Comparison of ENCODE assay signal across 9 cellular contexts in the genomic region with DNA sequence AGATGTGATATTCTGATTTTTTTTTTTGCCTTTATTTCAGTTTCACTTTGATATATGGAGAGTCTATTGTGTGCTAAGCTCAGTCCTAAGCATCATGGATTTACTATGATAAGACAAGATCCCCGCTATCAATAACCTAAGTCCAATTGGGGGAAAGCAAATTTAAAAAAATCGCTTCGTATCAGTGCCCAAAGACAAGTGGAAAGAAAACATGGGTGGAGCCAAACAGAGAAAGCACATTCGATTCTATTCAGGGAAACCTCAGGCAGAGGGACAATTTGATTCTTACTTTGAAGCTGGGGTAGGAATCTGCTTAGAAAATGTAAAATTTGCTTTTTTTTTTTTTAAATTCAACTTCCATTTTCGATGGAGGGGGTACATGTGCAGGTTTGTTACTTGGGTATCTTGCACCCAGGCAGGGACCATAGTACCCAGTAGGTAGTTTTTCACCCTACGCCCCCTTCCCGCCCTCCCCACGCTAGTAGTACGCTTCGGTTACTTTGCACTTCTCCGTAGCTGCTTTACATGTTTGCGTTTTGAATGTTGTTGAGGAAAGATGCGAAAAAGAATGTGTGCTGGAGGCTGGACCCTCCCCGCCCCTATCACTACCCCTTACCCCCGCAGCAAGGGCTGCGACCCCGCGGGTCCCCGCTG. TPM values are rescaled to one million over a fixed set of nuclear protein-coding genes. Genes with fewer than 3 reads are reported as not detected.
DNase-seq lines count a peak whose midpoint lies in the region; ATAC-seq, FAIRE-seq and TF ChIP-seq lines count a peak whose summit lies in the region.
"Had no signal": no experiment of that assay in that cellular context is flagged by ENCODE, and none has a peak within 500 bp of the region (broad histone marks: within the 10 kb centered on the region; RNA-seq: fewer than 3 reads in every experiment).

No MANE protein-coding gene starts in this region.

- peak overlapping the region; percentile 55 for H3K4me3 ChIP-seq in H7 (ENCODE audit: insufficient read depth, low read depth, low read length)
- peak overlapping the region; percentile 40 for H3K4me3 ChIP-seq in NT2/D1 (ENCODE audit: insufficient read length, low read depth)
- H3K4me3 ChIP-seq in esophagus squamous epithelium = peak overlapping the region in 3 of 4 donors; percentile 30 to 63 (median 38)
- peak overlapping the region; percentile 50 for H3K4me3 ChIP-seq in rectal smooth muscle tissue (ENCODE audit: low read length)

- 8 to 19% methylated on average over 13 to 14 of the region's 19 CpGs for WGBS in esophagus squamous epithelium, 2 donors

- no peak for ATAC-seq in HG03469 (IDR thresholded peaks at IDR 0.05; ENCODE audit: unreplicated experiment)
- ATAC-seq: HCT116 had no signal

- H3K27me3 ChIP-seq in H7 (ENCODE audit: control insufficient read depth, insufficient read depth, low read length) (no peaks in the 10 kb centered on the region), NT2/D1 (ENCODE audit: insufficient read depth, insufficient read length) (peaks cover 10% of the 10 kb centered on the region), esophagus squamous epithelium (peaks cover 0 to 76% (median 3%) of the 10 kb centered on the region in 4 donors), rectal smooth muscle tissue (ENCODE audit: control insufficient read depth, insufficient read depth, low read length) (peaks cover 5% of the 10 kb centered on the region)

- H3K4me1 ChIP-seq in NT2/D1 (ENCODE audit: insufficient read depth, insufficient read length) (no peaks in the 10 kb centered on the region), esophagus squamous epithelium (peaks cover 0 to 16% (median 5%) of the 10 kb centered on the region in 3 donors), rectal smooth muscle tissue (ENCODE audit: control insufficient read depth, insufficient read depth, low read length) (no peaks in the 10 kb centered on the region)

- H3K36me3 ChIP-seq in H7 (replicated peaks; ENCODE audit: control insufficient read depth, insufficient read depth, low read length) (no peaks in the 10 kb centered on the region; the same call in 1 of the 2 replicates), NT2/D1 (ENCODE audit: insufficient read depth, insufficient read length, low read length) (no peaks in the 10 kb centered on the region), esophagus squamous epithelium (no peaks in the 10 kb centered on the region), rectal smooth muscle tissue (ENCODE audit: control insufficient read depth, insufficient read depth, low read length) (no peaks in the 10 kb centered on the region)

- H3K9me3 ChIP-seq in NT2/D1 (ENCODE audit: insufficient read depth, low read length) (peaks cover 7% of the 10 kb centered on the region; the same call in 1 of the 2 replicates), esophagus squamous epithelium (no peaks in the 10 kb centered on the region)

- FAIRE-seq in GM12891 (lab: Jason Lieb, UNC) = no peak

- TF ChIP-seq POLR2A in esophagus squamous epithelium (IDR thresholded peaks at IDR 0.05) = no peak
- no peak for TF ChIP-seq POLR2A in GM12891 (IDR thresholded peaks at IDR 0.05; ENCODE audit: low read depth, low read length)

- TF ChIP-seq CTCF in esophagus squamous epithelium (IDR thresholded peaks at IDR 0.05) = no peak

- no peak overlapping the region for H3K27ac ChIP-seq in esophagus squamous epithelium
- no peak overlapping the region for H3K27ac ChIP-seq in rectal smooth muscle tissue (ENCODE audit: low read depth, low read length)

- H3K9ac ChIP-seq in NT2/D1 (ENCODE audit: insufficient read length, low read depth) = peak overlapping the region; percentile 66
- no peak overlapping the region for H3K9ac ChIP-seq in rectal smooth muscle tissue (ENCODE audit: low read length)

- intact Hi-C loops in esophagus squamous epithelium (cut with DNase I) = no loop called here

- DNase-seq in H7 (no peak), NT2/D1 (ENCODE audit: low read depth, low spot score) (no peak), esophagus squamous epithelium (lab: John Stamatoyannopoulos, UW) (no peak), NOMO-1 (lab: John Stamatoyannopoulos, UW; ENCODE audit: unreplicated experiment in 2 of 2) (no peak), epidermal melanocyte (ENCODE audit: insufficient read length, low spot score) (no peak), GM12891 (ENCODE audit: insufficient read length, low spot score) (no peak)

TF ChIP-seq in GM12891, 5 proteins besides CTCF, POLR2A, EP300 and RAD21:
- TF ChIP-seq SPI1 (IDR thresholded peaks at IDR 0.05; ENCODE audit: low read depth, low read length) (no peak), POLR2AphosphoS5 (IDR thresholded peaks at IDR 0.05; ENCODE audit: low read depth, low read length) (no peak), TAF1 (IDR thresholded peaks at IDR 0.05; ENCODE audit: low read depth, low read length) (no peak), PAX5 (IDR thresholded peaks at IDR 0.05; ENCODE audit: insufficient read depth, low read length, severe bottlenecking) (no peak), POU2F2 (IDR thresholded peaks at IDR 0.05; ENCODE audit: low read depth, low read length) (no peak)
TF ChIP-seq in GM12891: peak in this region for 0.

RNA-seq across cellular contexts. Expression of a gene that starts 12.4 kb away (rescaled TPM):
- total RNA-seq in H7 (2014; rRNA removed; shearing (Covaris generic)) = 24.0 and 38.2 TPM in 2 replicates
- 1 to 10 TPM in 1 of 4 donors, under 1 TPM in 2, not detected in 1; 0.09 to 2.3 (median 0.41) TPM for total RNA-seq in esophagus squamous epithelium
- 0.17 TPM for polyA plus RNA-seq in GM12891 (2012; ENCODE audit: low read depth, missing spikeins)
